Comparison of ENCODE assay signal across 6 cellular contexts in genomic region chr16:680967-681745, GRCh38.
DNase-seq lines count a peak whose midpoint lies in the region; TF ChIP-seq lines count a peak whose summit lies in the region.

No MANE protein-coding gene starts in this region.

- peak; percentile 37; the same call in 1 of the 2 replicates for TF ChIP-seq CTCF in WERI-Rb-1 (IDR thresholded peaks at IDR 0.05; ENCODE audit: low read depth, low read length)

- H3K27me3 ChIP-seq in WERI-Rb-1 (ENCODE audit: insufficient read depth, low read depth, severe bottlenecking) = no peaks in the 10 kb centered on the region

- peak overlapping the region; percentile 76 for H3K4me3 ChIP-seq in WERI-Rb-1 (ENCODE audit: low read depth, low read length)

- peaks cover 43% of the 10 kb centered on the region for H3K36me3 ChIP-seq in WERI-Rb-1

- no peaks in the 10 kb centered on the region for H3K9me3 ChIP-seq in WERI-Rb-1 (ENCODE audit: severe bottlenecking)

- DNase-seq in NCI-H82 (lab: John Stamatoyannopoulos, UW) = peak; percentile 56
- DNase-seq in NCI-H82 treated with DMSO at 0.1 percent for 48 hours (lab: John Stamatoyannopoulos, UW; ENCODE audit: unreplicated experiment) = no peak
- DNase-seq in WERI-Rb-1 = peak; percentile 38
- peak; percentile 56 for DNase-seq in kidney tubule cell (ENCODE audit: low spot score)
- DNase-seq in NCI-H1694 treated with DMSO at 0.1 percent for 48 hours (lab: John Stamatoyannopoulos, UW) = no peak
- no peak for DNase-seq in iPS-NIHi7 (ENCODE audit: extremely low spot score)

- H3K27ac ChIP-seq in WERI-Rb-1 = peak overlapping the region; percentile 91

Comparison
In these comparisons a context has a peak if more than half of its experiments do, and no peak if none do; other contexts are left out.
1. DNase-seq: peak in NCI-H82 (single experiment), WERI-Rb-1 (single experiment) and kidney tubule cell (single experiment); none in NCI-H82 treated with DMSO at 0.1 percent for 48 hours (single experiment), NCI-H1694 treated with DMSO at 0.1 percent for 48 hours (single experiment) and iPS-NIHi7 (single experiment).